8 cellular contexts compared by ENCODE assay signal in the genomic region with DNA sequence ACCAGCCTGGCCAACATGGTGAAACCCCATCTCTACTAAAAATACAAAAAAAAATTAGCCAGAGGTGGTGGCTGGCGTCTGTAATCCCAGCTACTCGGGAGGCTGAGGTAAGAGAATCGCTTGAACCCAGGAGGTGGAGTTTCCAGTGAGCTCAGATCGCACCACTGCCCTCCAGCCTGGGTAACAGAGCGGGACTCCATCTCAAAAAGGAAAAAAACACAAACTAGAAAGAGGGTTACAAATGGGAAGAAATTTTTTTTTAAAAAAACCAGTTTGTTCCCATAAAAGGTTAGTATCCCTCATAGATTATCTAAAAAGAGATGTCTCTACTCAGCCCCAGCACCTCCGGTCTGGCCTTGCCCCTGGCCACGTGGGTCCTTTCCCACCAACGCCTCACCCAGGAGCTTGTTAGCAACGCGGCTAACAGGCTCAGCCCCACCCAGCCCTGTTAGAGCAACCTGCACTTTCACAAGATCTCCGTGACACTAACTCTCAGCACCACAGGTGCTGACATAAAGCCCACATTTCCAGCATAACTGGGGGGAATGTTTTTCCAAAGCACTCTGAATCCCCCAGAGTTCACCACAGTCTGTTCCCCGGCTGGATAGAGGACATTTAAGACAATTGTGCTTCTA. TPM values are rescaled to one million over a fixed set of nuclear protein-coding genes. Genes with fewer than 3 reads are reported as not detected.
DNase-seq lines count a peak whose midpoint lies in the region; ATAC-seq and TF ChIP-seq lines count a peak whose summit lies in the region.

No MANE protein-coding gene starts in this region.

- no peaks in the 10 kb centered on the region for H3K4me1 ChIP-seq in breast epithelium

- peak overlapping the region in 5 of 8 donors; percentile 31 to 77 (median 68) for H3K4me3 Mint-ChIP-seq in naive B cell

- TF ChIP-seq POLR2A in breast epithelium (IDR thresholded peaks at IDR 0.05), result no peak

- H3K4me1 Mint-ChIP-seq in naive B cell, result peaks cover 8 to 19% (median 14%) of the 10 kb centered on the region in 3 donors

- H3K27me3 ChIP-seq in breast epithelium, result no peaks in the 10 kb centered on the region

- DNase-seq in NCI-H774 (lab: John Stamatoyannopoulos, UW) (peak; percentile 11), breast epithelium (ENCODE audit: low spot score in 2 of 2) (peak in 1 of 2 donors; percentile 68), naive B cell (no peak), middle frontal gyrus (ENCODE audit: extremely low spot score, low spot score) (no peak), G401 (ENCODE audit: low spot score) (no peak), Kasumi-1 (lab: John Stamatoyannopoulos, UW) (no peak), medulla oblongata (ENCODE audit: extremely low spot score) (no peak)

- H3K9me3 ChIP-seq in breast epithelium, result no peaks in the 10 kb centered on the region

- no peaks in the 10 kb centered on the region for H3K36me3 Mint-ChIP-seq in naive B cell

- no peak overlapping the region for H3K27ac Mint-ChIP-seq in naive B cell

- peak overlapping the region; percentile 80 to 87 for H3K27ac ChIP-seq in breast epithelium

- no peaks in the 10 kb centered on the region for H3K36me3 ChIP-seq in breast epithelium

- peaks cover 0 to 2% (median 0%) of the 10 kb centered on the region in 7 donors for H3K9me3 Mint-ChIP-seq in naive B cell

- TF ChIP-seq CTCF in breast epithelium (IDR thresholded peaks at IDR 0.05), result no peak

- intact Hi-C loops in breast epithelium (cut with DNase I; ENCODE audit: low total_unique reads), result no loop called here

- peak overlapping the region; percentile 38 for H3K4me3 ChIP-seq in GM08714 (ENCODE audit: low read length)
- H3K4me3 ChIP-seq in breast epithelium, result peak overlapping the region in 2 of 3 donors; percentile 65 to 72

- ATAC-seq in naive B cell (ENCODE audit: low read depth in 2 of 2), result peak; percentile 56 to 62

- in situ Hi-C loops in G401 (cut with HindIII; ENCODE audit: low sequenced_read_pairs), result no loop called here

- H3K27me3 Mint-ChIP-seq in naive B cell, result peaks cover 30 to 86% (median 80%) of the 10 kb centered on the region in 3 donors

RNA-seq across cellular contexts. Expression of gene DMKN, which starts 4.3 kb away (rescaled TPM):
- 100 to 1,000 TPM in 1 of 3 donors, 10 to 100 TPM in 1, under 1 TPM in 1; 0.96 to 135 (median 61.0) TPM for total RNA-seq in breast epithelium
- 1 to 10 TPM in 2 of 6 donors, not detected in 4; 2.6 to 3.1 TPM for polyA plus RNA-seq in naive B cell (ENCODE audit: low read depth in 6 of 6)
- 85.4 and 136 TPM in 2 replicates for total RNA-seq in G401 (2014; rRNA removed; shearing (Covaris generic))

RNA-seq across cellular contexts. Expression of gene KRTDAP, which starts 18.9 kb away (rescaled TPM):
- total RNA-seq in breast epithelium, result not detected
- not detected for polyA plus RNA-seq in naive B cell (ENCODE audit: low read depth in 6 of 6)
- total RNA-seq in G401 (2014; rRNA removed; shearing (Covaris generic)), result not detected in 2 replicates

RNA-seq across cellular contexts. Expression of gene SBSN, which starts 19.0 kb away (rescaled TPM):
- not detected for total RNA-seq in breast epithelium
- not detected for polyA plus RNA-seq in naive B cell (ENCODE audit: low read depth in 6 of 6)
- total RNA-seq in G401 (2014; rRNA removed; shearing (Covaris generic)), result not detected in 2 replicates

RNA-seq across cellular contexts. Expression of gene GAPDHS, which starts 24.1 kb away (rescaled TPM):
- total RNA-seq in breast epithelium, result not detected
- not detected for polyA plus RNA-seq in naive B cell (ENCODE audit: low read depth in 6 of 6)
- total RNA-seq in G401 (2014; rRNA removed; shearing (Covaris generic)), result 3.2 TPM in 1 of 2 replicates, not detected in the other

RNA-seq across cellular contexts. Expression of gene TMEM147, which starts 36.3 kb away (rescaled TPM):
- 10 to 100 TPM; 67.4 to 91.8 (median 91.8) TPM for total RNA-seq in breast epithelium
- polyA plus RNA-seq in naive B cell (ENCODE audit: low read depth in 6 of 6), result 100 to 1,000 TPM; 153 to 293 (median 162) TPM
- 208 and 254 TPM in 2 replicates for total RNA-seq in G401 (2014; rRNA removed; shearing (Covaris generic))
